21 cellular contexts compared by ENCODE assay signal in the genomic region with DNA sequence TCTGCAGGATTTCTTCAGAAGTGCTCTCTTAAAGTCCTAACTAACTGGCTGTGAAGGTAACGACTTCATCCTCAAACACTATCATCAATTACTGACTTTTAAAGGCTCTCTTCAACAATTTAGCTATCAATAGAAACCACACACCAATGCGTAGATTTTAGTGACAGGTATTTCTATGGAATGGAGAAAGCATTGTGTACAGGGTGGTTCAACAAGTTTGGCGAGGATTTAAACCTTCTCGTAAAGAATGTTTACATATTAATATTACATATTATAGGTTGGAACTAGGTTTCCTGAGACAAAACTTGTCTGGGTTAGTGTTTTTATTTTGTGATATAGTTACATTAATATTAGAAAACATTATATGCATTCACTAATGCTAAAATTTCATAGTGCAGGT.
"Had no signal": no experiment of that assay in that cellular context is flagged by ENCODE, and none has a peak within 500 bp of the region (broad histone marks: within the 10 kb centered on the region; RNA-seq: fewer than 3 reads in every experiment).

No MANE protein-coding gene starts in this region.

- H3K36me3 ChIP-seq: heart left ventricle, right lobe of liver, tibial artery, upper lobe of right lung, vagina had no signal

- H3K9me3 ChIP-seq: heart left ventricle, psoas muscle, right lobe of liver, tibial artery, upper lobe of right lung, vagina had no signal

- H3K79me2 ChIP-seq: parathyroid adenoma had no signal

- H3K4me3 ChIP-seq: heart left ventricle, lung, psoas muscle, right lobe of liver, tibial artery, upper lobe of right lung, vagina had no signal

- ATAC-seq: esophagus mucosa; heart left ventricle; left colon; left ventricle myocardium superior; psoas muscle; right lobe of liver; stimulated activated memory B cell treated with anti-CD40 and anti-IgM and Interleukin-4, amounts not matched to agents 10 μg/mL and 1 μg/mL and 100 μg/mL, for 72 hours; upper lobe of right lung had no signal

- DNase-seq: dermis blood vessel endothelial cell; heart left ventricle; hippocampal formation; left colon; left ventricle myocardium superior; mesenchymal stem cell; midbrain; naive B cell; occipital lobe; psoas muscle; retina; right lobe of liver; stimulated activated CD4-positive, alpha-beta T cell treated with anti-CD3 and anti-CD28 coated beads, Interleukin-4, amount 100 ng/mL, for 1 hour; tibial artery; upper lobe of right lung had no signal

- H3K4me1 ChIP-seq: heart left ventricle, parathyroid adenoma, psoas muscle, right lobe of liver, tibial artery, upper lobe of right lung, vagina had no signal

- H3K9ac ChIP-seq: parathyroid adenoma had no signal

- H2AFZ ChIP-seq: parathyroid adenoma had no signal

- H3K27ac ChIP-seq: heart left ventricle, parathyroid adenoma, psoas muscle, right lobe of liver, tibial artery, upper lobe of right lung, vagina had no signal

- FAIRE-seq: frontal cortex had no signal

- H3K27me3 ChIP-seq: heart left ventricle, right lobe of liver, tibial artery, upper lobe of right lung, vagina had no signal
